In the genomic region with DNA sequence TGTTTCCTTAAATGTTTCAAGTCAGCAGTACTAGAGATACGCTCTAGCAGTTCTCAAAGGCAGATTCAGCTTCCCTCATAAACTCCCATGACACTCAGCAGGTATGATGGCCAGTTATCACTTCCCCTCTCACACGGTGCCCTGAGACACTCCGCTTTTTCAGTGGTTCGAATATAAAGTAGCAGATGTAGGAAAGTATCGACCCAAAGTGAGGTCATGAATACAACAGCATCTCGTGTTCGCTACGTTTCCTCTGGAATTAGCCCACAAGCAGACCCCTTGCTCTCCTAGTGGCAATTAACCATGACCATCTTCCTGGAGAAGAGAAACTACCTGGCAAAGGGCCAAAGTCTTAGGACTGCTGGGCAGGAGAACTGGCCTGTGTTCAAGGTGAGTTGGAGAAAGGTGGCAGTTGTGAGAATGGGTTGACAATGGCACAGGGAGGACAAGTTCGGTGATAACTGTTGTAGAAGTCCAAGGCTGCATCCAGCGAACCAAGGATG, we compare ENCODE assay signal across 9 cellular contexts. TPM values are rescaled to one million over a fixed set of nuclear protein-coding genes. Genes with fewer than 3 reads are reported as not detected.
DNase-seq lines count a peak whose midpoint lies in the region; ATAC-seq and TF ChIP-seq lines count a peak whose summit lies in the region.
"Had no signal": no experiment of that assay in that cellular context is flagged by ENCODE, and none has a peak within 500 bp of the region (broad histone marks: within the 10 kb centered on the region; RNA-seq: fewer than 3 reads in every experiment).

No MANE protein-coding gene starts in this region.

- peaks cover 44 to 62% (median 56%) of the 10 kb centered on the region in 11 experiments for H3K36me3 ChIP-seq in BLaER1 treated with 17β-estradiol and CSF1 and Interleukin-3, amounts not matched to agents 10 nM and 100 nM
- H3K36me3 ChIP-seq in Peyer's patch: peaks cover 0 to 44% (median 0%) of the 10 kb centered on the region in 3 donors

- peaks cover 22 to 41% (median 29%) of the 10 kb centered on the region in 10 experiments for H3K4me1 ChIP-seq in BLaER1 treated with 17β-estradiol and CSF1 and Interleukin-3, amounts not matched to agents 10 nM and 100 nM
- H3K4me1 ChIP-seq in Peyer's patch: peaks cover 0 to 12% (median 0%) of the 10 kb centered on the region in 4 donors
- H3K4me1 ChIP-seq: Caco-2 had no signal

- H3K27ac ChIP-seq in BLaER1 treated with 17β-estradiol and CSF1 and Interleukin-3, amounts not matched to agents 10 nM and 100 nM: peak overlapping the region in 4 of 11 experiments; percentile 27 to 36 (median 34); a peak in 4 of 22 replicates
- H3K27ac ChIP-seq in Peyer's patch: peak overlapping the region in 3 of 4 donors; percentile 5 to 66 (median 48)

- H3K4me2 ChIP-seq in BLaER1 treated with 17β-estradiol and CSF1 and Interleukin-3, amounts not matched to agents 10 nM and 100 nM: peak overlapping the region; percentile 38 to 70 (median 54); a peak in 20 of 22 replicates

- H3K9me3 ChIP-seq in BLaER1 treated with 17β-estradiol and CSF1 and Interleukin-3, amounts not matched to agents 10 nM and 100 nM (replicated peaks in 1 of 11): no peaks in the 10 kb centered on the region
- no peaks in the 10 kb centered on the region for H3K9me3 ChIP-seq in Peyer's patch
- H3K9me3 ChIP-seq: Caco-2 had no signal

- H3K9ac ChIP-seq in BLaER1 treated with 17β-estradiol and CSF1 and Interleukin-3, amounts not matched to agents 10 nM and 100 nM: no peak overlapping the region

- peaks cover 0 to 56% (median 10%) of the 10 kb centered on the region in 11 experiments; a peak in 12 of 22 replicates for H4K20me1 ChIP-seq in BLaER1 treated with 17β-estradiol and CSF1 and Interleukin-3, amounts not matched to agents 10 nM and 100 nM

- ATAC-seq in GM21515 (IDR thresholded peaks at IDR 0.05; ENCODE audit: unreplicated experiment): peak; percentile 61
- no peak for ATAC-seq in GM19397 (IDR thresholded peaks at IDR 0.05; ENCODE audit: unreplicated experiment)

- TF ChIP-seq CTCF in Peyer's patch (IDR thresholded peaks at IDR 0.05): no peak

- TF ChIP-seq POLR2A in Peyer's patch (IDR thresholded peaks at IDR 0.05): no peak

- peak; percentile 22 to 60 (median 51) for DNase-seq in Peyer's patch
- no peak for DNase-seq in GM03348 (ENCODE audit: low spot score)
- no peak for DNase-seq in activated gamma-delta T cell treated with Interleukin-2 at 50 U/mL for 16 hours
- DNase-seq: amniotic stem cell; Caco-2; stimulated activated CD4-positive, alpha-beta T cell treated with anti-CD3 and anti-CD28 coated beads, Interleukin-4, amount 100 ng/mL, for 4 hours had no signal

- H3K4me3 ChIP-seq in BLaER1 treated with 17β-estradiol and CSF1 and Interleukin-3, amounts not matched to agents 10 nM and 100 nM: no peak overlapping the region
- no peak overlapping the region for H3K4me3 ChIP-seq in Peyer's patch

- no peaks in the 10 kb centered on the region for H3K27me3 ChIP-seq in BLaER1 treated with 17β-estradiol and CSF1 and Interleukin-3, amounts not matched to agents 10 nM and 100 nM
- no peaks in the 10 kb centered on the region for H3K27me3 ChIP-seq in Peyer's patch

RNA-seq across cellular contexts. Expression of a gene that starts 9.3 kb away (rescaled TPM):
- 10 to 100 TPM in 3 of 4 donors, 1 to 10 TPM in 1; 7.5 to 18.2 (median 12.3) TPM for total RNA-seq in Peyer's patch

RNA-seq across cellular contexts. Expression of a gene that starts 9.4 kb away (rescaled TPM):
- 100 to 1,000 TPM in 1 of 4 donors, 10 to 100 TPM in 3; 50.1 to 121 (median 82.0) TPM for total RNA-seq in Peyer's patch

RNA-seq across cellular contexts. Expression of a gene that starts 29.2 kb away (rescaled TPM):
- total RNA-seq in Peyer's patch: 100 to 1,000 TPM; 136 to 329 (median 225) TPM

RNA-seq across cellular contexts. Expression of a gene that starts 36.2 kb away (rescaled TPM):
- 10 to 100 TPM in 2 of 4 donors, 1 to 10 TPM in 2; 7.9 to 32.2 (median 13.3) TPM for total RNA-seq in Peyer's patch

RNA-seq across cellular contexts. Expression of a gene that starts 44.4 kb away (rescaled TPM):
- total RNA-seq in Peyer's patch: 100 to 1,000 TPM in 3 of 4 donors, 10 to 100 TPM in 1; 40.4 to 576 (median 435) TPM

Comparison
In these comparisons a context has a peak if more than half of its experiments do, and no peak if none do; other contexts are left out.
1. DNase-seq: peak in Peyer's patch (3 of 3); none in GM03348 (single experiment) and activated gamma-delta T cell treated with Interleukin-2 at 50 U/mL for 16 hours (single experiment).